7 cellular contexts compared by ENCODE assay signal in the genomic region with DNA sequence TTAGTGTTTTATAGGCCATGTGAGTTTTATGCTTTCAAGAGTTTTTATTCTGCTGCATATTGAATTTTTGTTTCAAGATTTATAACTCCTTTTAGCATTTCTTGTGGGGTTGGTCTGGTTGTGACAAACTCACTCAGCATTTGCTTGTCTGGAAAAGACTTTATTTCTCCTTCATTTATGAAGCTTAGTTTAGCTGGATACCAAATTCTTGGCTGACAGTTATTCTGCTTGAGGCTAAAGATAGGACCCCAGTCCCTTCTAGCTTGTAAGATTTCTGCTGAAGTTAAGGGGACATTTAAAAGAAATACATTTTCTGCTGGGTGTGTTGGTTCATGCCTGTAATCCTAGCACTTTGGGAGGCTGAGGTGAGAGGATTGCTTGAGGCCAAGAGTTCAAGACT.
"Had no signal": no experiment of that assay in that cellular context is flagged by ENCODE, and none has a peak within 500 bp of the region (broad histone marks: within the 10 kb centered on the region; RNA-seq: fewer than 3 reads in every experiment).

No MANE protein-coding gene starts in this region.

- DNase-seq: H9, HCEC 1CT had no signal

- H3K4me3 ChIP-seq: GM23338 had no signal

- H3K27ac Mint-ChIP-seq: GM23338, H9, IgD-negative memory B cell had no signal

- H2AFZ ChIP-seq: GM23338 had no signal

- H3K4me3 Mint-ChIP-seq: GM23338, H9, IgD-negative memory B cell had no signal

- H3K4me2 ChIP-seq: GM23338 had no signal

- ATAC-seq: GM23338 had no signal

- FAIRE-seq: H1, H54, HTR-8/SVneo had no signal
